ENCODE assay signal across 24 cellular contexts in genomic region chr14:90924618-90925345, GRCh38.
DNase-seq lines count a peak whose midpoint lies in the region; ATAC-seq and TF ChIP-seq lines count a peak whose summit lies in the region.
"Had no signal": no experiment of that assay in that cellular context is flagged by ENCODE, and none has a peak within 500 bp of the region (broad histone marks: within the 10 kb centered on the region; RNA-seq: fewer than 3 reads in every experiment).

No MANE protein-coding gene starts in this region.

- no peaks in the 10 kb centered on the region for H3K36me3 Mint-ChIP-seq in MCF 10A (ENCODE audit: insufficient read depth, unreplicated experiment)
- H3K36me3 Mint-ChIP-seq: natural killer cell had no signal

- H3K9me3 ChIP-seq in breast epithelium (no peaks in the 10 kb centered on the region), thyroid gland (no peaks in the 10 kb centered on the region), Peyer's patch (no peaks in the 10 kb centered on the region)
- H3K9me3 ChIP-seq: uterus had no signal

- DNase-seq in MCF 10A (ENCODE audit: unreplicated experiment), result peak; percentile 60
- DNase-seq in breast epithelium (ENCODE audit: low spot score in 2 of 2), result no peak
- DNase-seq in left kidney (ENCODE audit: low read depth, low spot score), result peak; percentile 54
- DNase-seq in thyroid gland, result peak; percentile 47 to 65
- DNase-seq in 8988T, result no peak
- DNase-seq in Peyer's patch, result no peak
- DNase-seq: activated CD4-positive, alpha-beta T cell treated with anti-CD3 and anti-CD28 coated beads for 36 hours; activated naive CD8-positive, alpha-beta T cell treated with anti-CD3 and anti-CD28 coated beads, Interleukin-2, amount 10 ng/mL, durations not matched to agents 7 days and 5 days; erythroblast; kidney; MV-4-11; natural killer cell; NCI-H187 treated with DMSO at 0.1 percent for 48 hours; NCI-H524 treated with DMSO at 0.1 percent for 48 hours; posterior cingulate gyrus; stimulated activated CD4-positive, alpha-beta T cell treated with anti-CD3 and anti-CD28 coated beads, Interleukin-4, amount 100 ng/mL, for 24 hours; uterus had no signal

- CTCF ChIA-PET in MCF 10A (lab: Yijun Ruan, JAX), result no interaction called here

- H3K4me1 Mint-ChIP-seq in MCF 10A (ENCODE audit: insufficient read depth, unreplicated experiment), result peaks cover 4% of the 10 kb centered on the region
- H3K4me1 Mint-ChIP-seq: activated CD4-positive, alpha-beta T cell treated with anti-CD3 and anti-CD28 coated beads for 36 hours; CD14-positive monocyte; natural killer cell had no signal

- no peaks in the 10 kb centered on the region for H3K27me3 Mint-ChIP-seq in MCF 10A (ENCODE audit: insufficient read depth, unreplicated experiment)
- H3K27me3 Mint-ChIP-seq: activated CD4-positive, alpha-beta T cell treated with anti-CD3 and anti-CD28 coated beads for 36 hours; activated naive CD8-positive, alpha-beta T cell treated with anti-CD3 and anti-CD28 coated beads, Interleukin-2, amount 10 ng/mL, durations not matched to agents 7 days and 5 days had no signal

- H3K27me3 ChIP-seq in breast epithelium, result no peaks in the 10 kb centered on the region
- no peaks in the 10 kb centered on the region for H3K27me3 ChIP-seq in thyroid gland
- no peaks in the 10 kb centered on the region for H3K27me3 ChIP-seq in Peyer's patch
- H3K27me3 ChIP-seq: dorsolateral prefrontal cortex, uterus had no signal

- peak; percentile 45 for ATAC-seq in esophagus mucosa
- no peak for ATAC-seq in HG02981 (IDR thresholded peaks at IDR 0.05; ENCODE audit: unreplicated experiment)
- ATAC-seq: activated CD4-positive, alpha-beta T cell treated with anti-CD3 and anti-CD28 coated beads for 36 hours; HCT116; natural killer cell had no signal

- TF ChIP-seq CTCF in MCF 10A (IDR thresholded peaks at IDR 0.05; ENCODE audit: unreplicated experiment), result no peak
- TF ChIP-seq CTCF in breast epithelium (IDR thresholded peaks at IDR 0.05), result no peak
- TF ChIP-seq CTCF in thyroid gland (IDR thresholded peaks at IDR 0.05), result no peak
- TF ChIP-seq CTCF in Peyer's patch (IDR thresholded peaks at IDR 0.05), result no peak

- H3K4me3 ChIP-seq in breast epithelium (no peak overlapping the region), thyroid gland (replicated peaks in 1 of 3) (no peak overlapping the region), Peyer's patch (no peak overlapping the region)
- H3K4me3 ChIP-seq: dorsolateral prefrontal cortex, smooth muscle cell, uterus had no signal

- H3K27ac ChIP-seq in breast epithelium (no peak overlapping the region), thyroid gland (peak overlapping the region in 1 of 3 donors; percentile 10), Peyer's patch (no peak overlapping the region)
- H3K27ac ChIP-seq: dorsolateral prefrontal cortex, uterus had no signal

- POLR2A ChIA-PET in MCF 10A (lab: Yijun Ruan, JAX), result interaction anchor here (0.8 to 2.0 kb wide), 5 partner anchors 12 to 189 kb away, joined by 3 to 7 read pairs (median 3); partner anchors contain the start of genes DGLUCY and RPS6KA5

- peak overlapping the region; percentile 22 for H3K4me3 Mint-ChIP-seq in MCF 10A (ENCODE audit: unreplicated experiment)
- H3K4me3 Mint-ChIP-seq: activated CD4-positive, alpha-beta T cell treated with anti-CD3 and anti-CD28 coated beads for 36 hours; activated naive CD8-positive, alpha-beta T cell treated with anti-CD3 and anti-CD28 coated beads, Interleukin-2, amount 10 ng/mL, durations not matched to agents 7 days and 5 days; CD14-positive monocyte; natural killer cell had no signal

- no peaks in the 10 kb centered on the region for H3K4me1 ChIP-seq in breast epithelium
- peaks cover 0 to 3% of the 10 kb centered on the region in 2 donors for H3K4me1 ChIP-seq in thyroid gland
- H3K4me1 ChIP-seq in Peyer's patch, result no peaks in the 10 kb centered on the region
- H3K4me1 ChIP-seq: uterus had no signal

- WGBS in thyroid gland, 2 donors, result 34 to 50% methylated on average over 4 of the region's 4 CpGs

- no peak overlapping the region for H3K27ac Mint-ChIP-seq in MCF 10A (ENCODE audit: low read depth, unreplicated experiment)
- H3K27ac Mint-ChIP-seq: activated CD4-positive, alpha-beta T cell treated with anti-CD3 and anti-CD28 coated beads for 36 hours; activated naive CD8-positive, alpha-beta T cell treated with anti-CD3 and anti-CD28 coated beads, Interleukin-2, amount 10 ng/mL, durations not matched to agents 7 days and 5 days; activated T-helper 2 cell treated with anti-CD3 and anti-CD28 coated beads, Interferon-gamma antibody, Interleukin-2, Interleukin-4, amounts not matched to agents 10 μg/mL and 5 μg/mL and 100 μg/mL, durations not matched to agents 14 hours and 24 hours and 36 hours; natural killer cell had no signal

- TF ChIP-seq POLR2A in breast epithelium (IDR thresholded peaks at IDR 0.05) (no peak), thyroid gland (IDR thresholded peaks at IDR 0.05) (no peak), Peyer's patch (IDR thresholded peaks at IDR 0.05) (no peak)

- intact Hi-C loops in MCF 10A (cut with micrococcal nuclease), result no loop called here
- intact Hi-C loops in breast epithelium (cut with DNase I; ENCODE audit: low total_unique reads), result no loop called here
- intact Hi-C loops in thyroid gland (cut with DNase I), result no loop called here

- no peaks in the 10 kb centered on the region for H3K36me3 ChIP-seq in breast epithelium
- no peaks in the 10 kb centered on the region for H3K36me3 ChIP-seq in thyroid gland
- no peaks in the 10 kb centered on the region for H3K36me3 ChIP-seq in Peyer's patch
- H3K36me3 ChIP-seq: uterus had no signal

- no TSS peak for BruUV-seq in MCF 10A (replicated peaks; lab: Mats Ljungman, UMichigan)

- H3K9me3 Mint-ChIP-seq in MCF 10A (ENCODE audit: unreplicated experiment), result no peaks in the 10 kb centered on the region
- H3K9me3 Mint-ChIP-seq: activated T-helper 2 cell treated with anti-CD3 and anti-CD28 coated beads, Interferon-gamma antibody, Interleukin-2, Interleukin-4, amounts not matched to agents 10 μg/mL and 5 μg/mL and 100 μg/mL, durations not matched to agents 14 hours and 24 hours and 36 hours; CD14-positive monocyte; natural killer cell had no signal

Comparison
In these comparisons a context has a peak if more than half of its experiments do, and no peak if none do; other contexts are left out.
1. DNase-seq: peak in MCF 10A (single experiment), left kidney (single experiment) and thyroid gland (2 of 2); none in breast epithelium (0 of 2), 8988T (single experiment) and Peyer's patch (0 of 3).